Comparison of ENCODE assay signal across 10 cellular contexts in the genomic region with DNA sequence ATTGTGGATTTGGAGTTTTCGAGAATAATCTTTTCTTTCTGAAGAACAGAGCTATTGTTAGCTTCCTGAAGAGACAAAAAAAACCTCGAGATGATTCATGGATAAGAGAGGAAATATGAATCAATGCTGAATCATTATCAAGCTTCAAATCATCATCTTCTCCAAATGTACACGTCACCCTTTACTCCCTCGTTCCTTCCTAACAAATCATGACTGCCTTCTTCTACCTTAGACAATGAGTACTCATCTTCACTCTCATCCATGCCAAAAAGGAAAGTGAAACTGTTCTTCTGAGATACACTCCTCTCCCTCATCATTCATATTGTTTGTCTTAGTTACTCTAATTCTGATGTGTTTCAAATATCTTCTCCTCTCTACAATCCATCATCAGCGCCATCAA.
DNase-seq lines count a peak whose midpoint lies in the region; ATAC-seq lines count a peak whose summit lies in the region.
"Had no signal": no experiment of that assay in that cellular context is flagged by ENCODE, and none has a peak within 500 bp of the region (broad histone marks: within the 10 kb centered on the region; RNA-seq: fewer than 3 reads in every experiment).

No MANE protein-coding gene starts in this region.

- H3K27me3 Mint-ChIP-seq in stimulated activated naive CD8-positive, alpha-beta T cell treated with anti-CD3 and anti-CD28 coated beads, Interleukin-15, amount 100 ng/mL, for 72 hours: no peaks in the 10 kb centered on the region

- no peaks in the 10 kb centered on the region for H3K4me1 Mint-ChIP-seq in stimulated activated naive CD8-positive, alpha-beta T cell treated with anti-CD3 and anti-CD28 coated beads, Interleukin-15, amount 100 ng/mL, for 72 hours

- H3K9me3 Mint-ChIP-seq in stimulated activated naive CD8-positive, alpha-beta T cell treated with anti-CD3 and anti-CD28 coated beads, Interleukin-15, amount 100 ng/mL, for 72 hours: peaks cover 10 to 18% of the 10 kb centered on the region in 2 donors

- no peak overlapping the region for H3K4me3 Mint-ChIP-seq in stimulated activated naive CD8-positive, alpha-beta T cell treated with anti-CD3 and anti-CD28 coated beads, Interleukin-15, amount 100 ng/mL, for 72 hours

- DNase-seq in EH (ENCODE audit: low read depth): peak; percentile 9
- DNase-seq in LoVo (ENCODE audit: low spot score): peak; percentile 11
- DNase-seq in hepatic stellate cell (ENCODE audit: low spot score): peak; percentile 1
- no peak for DNase-seq in stimulated activated naive CD8-positive, alpha-beta T cell treated with anti-CD3 and anti-CD28 coated beads, Interleukin-15, amount 100 ng/mL, for 72 hours
- DNase-seq in AG08395 (ENCODE audit: low spot score): no peak
- no peak for DNase-seq in NCI-H774 (lab: John Stamatoyannopoulos, UW)
- no peak for DNase-seq in stimulated activated naive CD8-positive, alpha-beta T cell treated with anti-CD3 and anti-CD28 coated beads, Interleukin-15, Interleukin-2, amounts not matched to agents 100 U/mL and 50 U/mL, for 24 hours
- DNase-seq: left lung, NCI-H1048 had no signal

- no peak overlapping the region for H3K27ac Mint-ChIP-seq in stimulated activated naive CD8-positive, alpha-beta T cell treated with anti-CD3 and anti-CD28 coated beads, Interleukin-15, amount 100 ng/mL, for 72 hours

- ATAC-seq in GM21786 (IDR thresholded peaks at IDR 0.05; ENCODE audit: unreplicated experiment): peak; percentile 82
- ATAC-seq in stimulated activated naive CD8-positive, alpha-beta T cell treated with anti-CD3 and anti-CD28 coated beads, Interleukin-15, amount 100 ng/mL, for 72 hours: no peak
- no peak for ATAC-seq in stimulated activated naive CD8-positive, alpha-beta T cell treated with anti-CD3 and anti-CD28 coated beads, Interleukin-15, Interleukin-2, amounts not matched to agents 100 U/mL and 50 U/mL, for 24 hours
- ATAC-seq: left lung had no signal

Comparison
In these comparisons a context has a peak if more than half of its experiments do, and no peak if none do; other contexts are left out.
1. DNase-seq: peak in EH (single experiment), LoVo (single experiment) and hepatic stellate cell (single experiment); none in stimulated activated naive CD8-positive, alpha-beta T cell treated with anti-CD3 and anti-CD28 coated beads, Interleukin-15, amount 100 ng/mL, for 72 hours (0 of 2), AG08395 (single experiment), NCI-H774 (single experiment) and stimulated activated naive CD8-positive, alpha-beta T cell treated with anti-CD3 and anti-CD28 coated beads, Interleukin-15, Interleukin-2, amounts not matched to agents 100 U/mL and 50 U/mL, for 24 hours (single experiment).